In genomic region chr1:1306661-1307260, GRCh38 we compare ENCODE assay signal across 1 cellular context.
TF ChIP-seq lines count a peak whose summit lies in the region.

No MANE protein-coding gene starts in this region.

TF ChIP-seq in HepG2, 621 proteins besides CTCF, POLR2A, EP300 and RAD21 (continues in another document):
- TF ChIP-seq ZNF652 (CRISPR knock-in tag; IDR thresholded peaks at IDR 0.05; ENCODE audit: borderline replicate concordance, low read depth), result no peak
- TF ChIP-seq ZMAT3 (CRISPR knock-in tag; conservative IDR thresholded peaks at IDR 0.05), result peak; percentile 64; the same call in 1 of the 2 replicates
- no peak for TF ChIP-seq TAF15 (IDR thresholded peaks at IDR 0.05; ENCODE audit: low read depth, low read length, poor library complexity, severe bottlenecking)
- TF ChIP-seq MXD3 (CRISPR knock-in tag; IDR thresholded peaks at IDR 0.05), result peak; percentile 44; the same call in 1 of the 2 replicates
- TF ChIP-seq ZFY (CRISPR knock-in tag; IDR thresholded peaks at IDR 0.05), result peak; percentile 76
- no peak; the same call in none of the 2 replicates for TF ChIP-seq ZC3H13 (CRISPR knock-in tag; IDR thresholded peaks at IDR 0.05)
- TF ChIP-seq MEF2D (CRISPR knock-in tag; IDR thresholded peaks at IDR 0.05), result no peak
- TF ChIP-seq ZFP36L2 (CRISPR knock-in tag; IDR thresholded peaks at IDR 0.05), result no peak
- no peak; the same call in 1 of the 2 replicates for TF ChIP-seq ZNF776 (CRISPR knock-in tag; IDR thresholded peaks at IDR 0.05)
- no peak for TF ChIP-seq ESRRA (CRISPR knock-in tag; IDR thresholded peaks at IDR 0.05; ENCODE audit: low read depth)
- no peak for TF ChIP-seq HMGXB3 (CRISPR knock-in tag; IDR thresholded peaks at IDR 0.05; ENCODE audit: borderline replicate concordance)
- no peak for TF ChIP-seq XBP1 (CRISPR knock-in tag; IDR thresholded peaks at IDR 0.05)
- TF ChIP-seq SETDB1 (CRISPR knock-in tag; IDR thresholded peaks at IDR 0.05; ENCODE audit: borderline replicate concordance), result no peak
- TF ChIP-seq ZNF160 (CRISPR knock-in tag; IDR thresholded peaks at IDR 0.05), result no peak
- peak; percentile 10; the same call in 1 of the 2 replicates for TF ChIP-seq ZNF121 (CRISPR knock-in tag; IDR thresholded peaks at IDR 0.05)
- no peak for TF ChIP-seq SKIL (CRISPR knock-in tag; IDR thresholded peaks at IDR 0.05; ENCODE audit: borderline replicate concordance)
- no peak for TF ChIP-seq TBX3 (IDR thresholded peaks at IDR 0.05; ENCODE audit: borderline replicate concordance)
- peak; percentile 9; the same call in 1 of the 2 replicates for TF ChIP-seq ZNF556 (CRISPR knock-in tag; IDR thresholded peaks at IDR 0.05; ENCODE audit: borderline replicate concordance)
- TF ChIP-seq ZBTB34 (CRISPR knock-in tag; IDR thresholded peaks at IDR 0.05), result no peak
- TF ChIP-seq ZC3H4 (CRISPR knock-in tag; IDR thresholded peaks at IDR 0.05; ENCODE audit: borderline replicate concordance), result no peak
- TF ChIP-seq ZNF367 (CRISPR knock-in tag; IDR thresholded peaks at IDR 0.05; ENCODE audit: borderline replicate concordance), result no peak
- TF ChIP-seq JUN (CRISPR knock-in tag; IDR thresholded peaks at IDR 0.05), result 0 out of 2 replicates have a peak, but pooled peaks have one; percentile 36
- TF ChIP-seq KLF16 (CRISPR knock-in tag; IDR thresholded peaks at IDR 0.05), result peak in 1 of 2 experiments; percentile 66; a peak in 1 of 4 replicates
- 0 out of 2 replicates have a peak, but pooled peaks have one; percentile 39 for TF ChIP-seq CCDC6 (CRISPR knock-in tag; IDR thresholded peaks at IDR 0.05)
- no peak for TF ChIP-seq SMARCE1 (IDR thresholded peaks at IDR 0.05; ENCODE audit: borderline replicate concordance)
- TF ChIP-seq ZNF275 (CRISPR knock-in tag; IDR thresholded peaks at IDR 0.05; ENCODE audit: borderline replicate concordance), result no peak; the same call in 1 of the 2 replicates
- no peak for TF ChIP-seq ZFP36L1 (CRISPR knock-in tag; IDR thresholded peaks at IDR 0.05)
- no peak for TF ChIP-seq ZNF770 (CRISPR knock-in tag; IDR thresholded peaks at IDR 0.05)
- peak; percentile 37; the same call in 1 of the 2 replicates for TF ChIP-seq ZGPAT (CRISPR knock-in tag; IDR thresholded peaks at IDR 0.05)
- TF ChIP-seq KLF12 (CRISPR knock-in tag; IDR thresholded peaks at IDR 0.05; ENCODE audit: borderline replicate concordance), result no peak
- peak; percentile 83 for TF ChIP-seq BORCS8-MEF2B (CRISPR knock-in tag; IDR thresholded peaks at IDR 0.05)
- no peak for TF ChIP-seq SKI (IDR thresholded peaks at IDR 0.05; ENCODE audit: partially characterized antibody)
- 0 out of 2 replicates have a peak, but pooled peaks have one; percentile 27 for TF ChIP-seq POLR2G (IDR thresholded peaks at IDR 0.05; ENCODE audit: low read depth, low read length)
- no peak for TF ChIP-seq ZMAT5 (CRISPR knock-in tag; IDR thresholded peaks at IDR 0.05; ENCODE audit: borderline replicate concordance, low read depth)
- peak; percentile 40; the same call in 1 of the 2 replicates for TF ChIP-seq CBX5 (CRISPR knock-in tag; IDR thresholded peaks at IDR 0.05; ENCODE audit: borderline replicate concordance)
- TF ChIP-seq TBL1XR1 (IDR thresholded peaks at IDR 0.05; ENCODE audit: borderline replicate concordance, low read length, partially characterized antibody), result no peak
- peak; percentile 53; the same call in 1 of the 2 replicates for TF ChIP-seq ZNF143 (CRISPR knock-in tag; IDR thresholded peaks at IDR 0.05)
- peak; percentile 49 for TF ChIP-seq U2AF1 (optimal IDR thresholded peaks at IDR 0.05; ENCODE audit: low read depth, low read length)
- TF ChIP-seq PRDM10 (CRISPR knock-in tag; IDR thresholded peaks at IDR 0.05; ENCODE audit: low read depth), result no peak
- TF ChIP-seq ZNF124 (CRISPR knock-in tag; IDR thresholded peaks at IDR 0.05), result no peak
